Comparison of ENCODE assay signal across 11 cellular contexts in genomic region chr14:25111061-25111601, GRCh38.
DNase-seq lines count a peak whose midpoint lies in the region; ATAC-seq, FAIRE-seq and TF ChIP-seq lines count a peak whose summit lies in the region.
"Had no signal": no experiment of that assay in that cellular context is flagged by ENCODE, and none has a peak within 500 bp of the region (broad histone marks: within the 10 kb centered on the region; RNA-seq: fewer than 3 reads in every experiment).

No MANE protein-coding gene starts in this region.

- intact Hi-C loops in pancreas (cut with DNase I) = no loop called here

- peak; percentile 45 for FAIRE-seq in pancreas (lab: Jason Lieb, UNC)

- ATAC-seq in RWPE2 (ENCODE audit: low read depth) (peak; percentile 63), pancreas (peak; percentile 83 to 95 (median 88)), HG03378 (IDR thresholded peaks at IDR 0.05; ENCODE audit: unreplicated experiment) (no peak), HG02763 (IDR thresholded peaks at IDR 0.05; ENCODE audit: unreplicated experiment) (no peak)
- ATAC-seq: T-cell had no signal

- no peak for TF ChIP-seq CTCF in BJ (IDR thresholded peaks at IDR 0.05; ENCODE audit: insufficient read depth, low read depth, low read length)
- TF ChIP-seq CTCF in RWPE2 (IDR thresholded peaks at IDR 0.05; ENCODE audit: poor library complexity, severe bottlenecking) = no peak
- no peak for TF ChIP-seq CTCF in pancreas (IDR thresholded peaks at IDR 0.05)

- POLR2A ChIA-PET in BJ (lab: Charles Lee) = interaction anchor here (0.5 kb wide), 1 partner anchor 56 kb away, joined by 7 read pairs; no protein-coding TSS in a partner anchor

- H3K27ac ChIP-seq in RWPE2 (ENCODE audit: poor library complexity, severe bottlenecking) = no peak overlapping the region
- H3K27ac ChIP-seq in pancreas = no peak overlapping the region

- H3K9me3 ChIP-seq in RWPE2 (ENCODE audit: severe bottlenecking) (no peaks in the 10 kb centered on the region), pancreas (no peaks in the 10 kb centered on the region)

- CTCF ChIA-PET in BJ (lab: Yijun Ruan, JAX) = interaction anchor here (1.0 to 1.8 kb wide), 2 partner anchors 12 to 21 kb away, joined by 3 to 5 read pairs; no protein-coding TSS in a partner anchor

- H3K4me3 ChIP-seq in BJ (ENCODE audit: low read depth, low read length) (no peak overlapping the region), RWPE2 (ENCODE audit: severe bottlenecking) (no peak overlapping the region), pancreas (no peak overlapping the region)

- H3K4me1 ChIP-seq in RWPE2 (ENCODE audit: insufficient read depth, poor library complexity, severe bottlenecking) (no peaks in the 10 kb centered on the region), pancreas (peaks cover 0 to 5% (median 0%) of the 10 kb centered on the region in 3 donors)

- H3K36me3 ChIP-seq in BJ (ENCODE audit: control insufficient read depth, insufficient read depth, low read length) (no peaks in the 10 kb centered on the region), RWPE2 (ENCODE audit: low read depth) (no peaks in the 10 kb centered on the region), pancreas (no peaks in the 10 kb centered on the region)

- no peaks in the 10 kb centered on the region for H3K27me3 ChIP-seq in BJ (ENCODE audit: control insufficient read depth, insufficient read depth, low read length)
- no peaks in the 10 kb centered on the region for H3K27me3 ChIP-seq in RWPE2 (ENCODE audit: insufficient read depth, poor library complexity, severe bottlenecking)
- no peaks in the 10 kb centered on the region for H3K27me3 ChIP-seq in pancreas

- DNase-seq in BJ (ENCODE audit: low read depth) = peak; percentile 99
- no peak for DNase-seq in RWPE2 (ENCODE audit: low spot score)
- DNase-seq in foreskin melanocyte = peak; percentile 96
- peak in 1 of 6 donors; percentile 38 for DNase-seq in pancreas
- DNase-seq in AML-193 (lab: John Stamatoyannopoulos, UW) = no peak
- DNase-seq in activated CD4-positive, alpha-beta T cell treated with anti-CD3 and anti-CD28 coated beads for 4 hours = no peak
- DNase-seq: activated naive CD8-positive, alpha-beta T cell treated with anti-CD3 and anti-CD28 coated beads for 36 hours; DND-41; T-cell had no signal

- WGBS in pancreas, 2 donors = 35 to 48% methylated on average over 2 of the region's 2 CpGs

Comparison
In these comparisons a context has a peak if more than half of its experiments do, and no peak if none do; other contexts are left out.
1. DNase-seq: peak in BJ (single experiment) and foreskin melanocyte (single experiment); none in RWPE2 (single experiment), AML-193 (0 of 2) and activated CD4-positive, alpha-beta T cell treated with anti-CD3 and anti-CD28 coated beads for 4 hours (0 of 2).
2. ATAC-seq: peak in RWPE2 (single experiment) and pancreas (4 of 4); none in HG03378 (single experiment) and HG02763 (single experiment).